In the genomic region with DNA sequence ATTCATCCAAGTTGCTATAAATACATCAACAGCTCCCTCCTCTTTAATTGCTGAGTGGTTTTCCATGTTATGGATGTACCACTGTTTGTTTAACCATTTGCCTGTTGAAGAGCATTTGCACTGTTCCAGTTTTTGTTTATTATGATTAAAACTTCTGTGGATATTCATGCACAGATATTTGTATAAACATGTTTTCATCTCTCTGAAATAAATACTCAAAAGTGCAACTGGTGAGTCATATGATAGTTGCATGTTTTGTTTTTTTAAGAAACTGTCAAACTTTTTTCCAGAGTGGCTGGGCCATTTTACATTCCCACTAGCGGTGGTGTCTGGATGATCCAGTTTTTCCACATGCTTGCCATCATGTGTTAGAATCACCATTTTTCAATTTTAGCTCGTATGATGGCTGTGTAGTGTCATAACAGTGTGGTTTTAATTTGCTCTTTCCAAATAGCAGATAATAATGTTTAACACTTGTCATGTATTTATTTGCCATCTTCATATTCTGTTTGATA, we compare ENCODE assay signal across 20 cellular contexts. TPM values are rescaled to one million over a fixed set of nuclear protein-coding genes. Genes with fewer than 3 reads are reported as not detected.
DNase-seq lines count a peak whose midpoint lies in the region; ATAC-seq, FAIRE-seq and TF ChIP-seq lines count a peak whose summit lies in the region.
"Had no signal": no experiment of that assay in that cellular context is flagged by ENCODE, and none has a peak within 500 bp of the region (broad histone marks: within the 10 kb centered on the region; RNA-seq: fewer than 3 reads in every experiment).

No MANE protein-coding gene starts in this region.

- no peaks in the 10 kb centered on the region for H4K20me1 ChIP-seq in hepatocyte (ENCODE audit: insufficient read depth, poor library complexity, severe bottlenecking)

- peaks cover 12 to 17% of the 10 kb centered on the region in 2 donors for H3K9me3 Mint-ChIP-seq in stimulated activated naive CD8-positive, alpha-beta T cell treated with anti-CD3 and anti-CD28 coated beads, Interleukin-15, amount 100 ng/mL, for 72 hours
- H3K9me3 Mint-ChIP-seq: GM23338 had no signal

- TF ChIP-seq POLR2A in Peyer's patch (IDR thresholded peaks at IDR 0.05): no peak

- WGBS in hepatocyte (ENCODE audit: low lambda C conversion rate, missing lambda C conversion rate): 65% methylated on average over 2 of the region's 2 CpGs

- no peak overlapping the region for H3K27ac ChIP-seq in hepatocyte
- no peak overlapping the region for H3K27ac ChIP-seq in Peyer's patch
- H3K27ac ChIP-seq: C4-2B, PC-9, SK-N-MC had no signal

- H3K4me1 ChIP-seq in hepatocyte (ENCODE audit: insufficient read depth) (no peaks in the 10 kb centered on the region), Peyer's patch (no peaks in the 10 kb centered on the region)

- H3K4me2 ChIP-seq in hepatocyte: no peak overlapping the region
- H3K4me2 ChIP-seq: GM23338, PC-9 had no signal

- TF ChIP-seq CTCF in bronchial epithelial cell (IDR thresholded peaks at IDR 0.05; ENCODE audit: insufficient read depth, low read length, severe bottlenecking) (no peak), hepatocyte (IDR thresholded peaks at IDR 0.05; ENCODE audit: poor library complexity) (no peak), Peyer's patch (IDR thresholded peaks at IDR 0.05) (no peak)

- no peak overlapping the region for H3K27ac Mint-ChIP-seq in stimulated activated naive CD8-positive, alpha-beta T cell treated with anti-CD3 and anti-CD28 coated beads, Interleukin-15, amount 100 ng/mL, for 72 hours
- H3K27ac Mint-ChIP-seq: GM23338 had no signal

- no peak for ATAC-seq in stimulated activated naive CD8-positive, alpha-beta T cell treated with anti-CD3 and anti-CD28 coated beads, Interleukin-15, amount 100 ng/mL, for 72 hours
- ATAC-seq: GM23338, Right ventricle myocardium inferior had no signal

- H3K4me3 ChIP-seq in bronchial epithelial cell (ENCODE audit: low read depth, low read length): no peak overlapping the region
- no peak overlapping the region for H3K4me3 ChIP-seq in hepatocyte
- H3K4me3 ChIP-seq in Peyer's patch: no peak overlapping the region
- H3K4me3 ChIP-seq: GM23338, PC-9, SK-N-MC had no signal

- FAIRE-seq in bronchial epithelial cell (lab: Jason Lieb, UNC): no peak

- H3K4me3 Mint-ChIP-seq in stimulated activated naive CD8-positive, alpha-beta T cell treated with anti-CD3 and anti-CD28 coated beads, Interleukin-15, amount 100 ng/mL, for 72 hours: no peak overlapping the region
- H3K4me3 Mint-ChIP-seq: GM23338 had no signal

- H3K36me3 ChIP-seq in bronchial epithelial cell (ENCODE audit: control insufficient read depth, insufficient read depth, low read length) (no peaks in the 10 kb centered on the region), hepatocyte (replicated peaks; ENCODE audit: insufficient read depth, low read depth) (no peaks in the 10 kb centered on the region), Peyer's patch (no peaks in the 10 kb centered on the region)

- no peaks in the 10 kb centered on the region for H3K27me3 Mint-ChIP-seq in stimulated activated naive CD8-positive, alpha-beta T cell treated with anti-CD3 and anti-CD28 coated beads, Interleukin-15, amount 100 ng/mL, for 72 hours

- no peaks in the 10 kb centered on the region for H3K79me2 ChIP-seq in hepatocyte

- H2AFZ ChIP-seq in hepatocyte: no peak overlapping the region
- H2AFZ ChIP-seq: GM23338, PC-9 had no signal

- H3K9me3 ChIP-seq in hepatocyte (ENCODE audit: low read depth): no peaks in the 10 kb centered on the region
- no peaks in the 10 kb centered on the region for H3K9me3 ChIP-seq in Peyer's patch

- no peaks in the 10 kb centered on the region for H3K9me2 ChIP-seq in hepatocyte (replicated peaks; ENCODE audit: insufficient read depth)

- H3K4me1 Mint-ChIP-seq in stimulated activated naive CD8-positive, alpha-beta T cell treated with anti-CD3 and anti-CD28 coated beads, Interleukin-15, amount 100 ng/mL, for 72 hours: no peaks in the 10 kb centered on the region

- peak; percentile 34 for DNase-seq in NCI-H748 (lab: John Stamatoyannopoulos, UW; ENCODE audit: unreplicated experiment)
- DNase-seq in NCI-H748 treated with DMSO at 0.1 percent for 48 hours (lab: John Stamatoyannopoulos, UW): no peak
- DNase-seq in bronchial epithelial cell (ENCODE audit: low read depth): peak; percentile 60
- DNase-seq in hepatocyte (ENCODE audit: low spot score): peak; percentile 8
- DNase-seq in activated T-cell treated with anti-CD3 and anti-CD28 coated beads for 4 hours: no peak
- no peak for DNase-seq in Peyer's patch
- no peak for DNase-seq in stimulated activated naive CD8-positive, alpha-beta T cell treated with anti-CD3 and anti-CD28 coated beads, Interleukin-15, amount 100 ng/mL, for 72 hours
- DNase-seq in NCI-H524 (lab: John Stamatoyannopoulos, UW): no peak
- DNase-seq: DMS 273 treated with DMSO at 0.1 percent for 48 hours, EL, MM.1S, NCI-H1092 treated with DMSO at 0.1 percent for 48 hours, NCI-H187, NCI-H2171, NCI-H446, PC-9 had no signal

- H3K27me3 ChIP-seq in bronchial epithelial cell (ENCODE audit: control insufficient read depth, insufficient read depth, low read length) (no peaks in the 10 kb centered on the region), hepatocyte (no peaks in the 10 kb centered on the region), Peyer's patch (no peaks in the 10 kb centered on the region)

RNA-seq across cellular contexts. Expression of gene MEOX2, which starts 33.6 kb away (rescaled TPM):
- total RNA-seq in bronchial epithelial cell: not detected in 2 replicates
- total RNA-seq in hepatocyte: 0.80 and 2.0 TPM in 2 replicates
- polyA plus RNA-seq in hepatocyte: 1.00 and 1.3 TPM in 2 replicates
- total RNA-seq in Peyer's patch: 1 to 10 TPM in 2 of 4 donors, under 1 TPM in 1, not detected in 1; 0.80 to 3.3 (median 1.3) TPM

Comparison
In these comparisons a context has a peak if more than half of its experiments do, and no peak if none do; other contexts are left out.
1. DNase-seq: peak in NCI-H748 (single experiment), bronchial epithelial cell (single experiment) and hepatocyte (single experiment); none in NCI-H748 treated with DMSO at 0.1 percent for 48 hours (single experiment), activated T-cell treated with anti-CD3 and anti-CD28 coated beads for 4 hours (single experiment), Peyer's patch (0 of 3), stimulated activated naive CD8-positive, alpha-beta T cell treated with anti-CD3 and anti-CD28 coated beads, Interleukin-15, amount 100 ng/mL, for 72 hours (0 of 2) and NCI-H524 (0 of 2).